In genomic region chr19:47404334-47405196, GRCh38 we compare ENCODE assay signal across 27 cellular contexts. TPM values are rescaled to one million over a fixed set of nuclear protein-coding genes. Genes with fewer than 3 reads are reported as not detected.
"Had no signal": no experiment of that assay in that cellular context is flagged by ENCODE, and none has a peak within 500 bp of the region (broad histone marks: within the 10 kb centered on the region; RNA-seq: fewer than 3 reads in every experiment).

No MANE protein-coding gene starts in this region.

- H3K4me3 ChIP-seq: body of pancreas had no signal

- H3K9me3 ChIP-seq: body of pancreas had no signal

- H3K4me1 ChIP-seq: body of pancreas had no signal

- DNase-seq: activated B cell treated with CpG ODN at 0.5 μM for 24 hours; activated CD4-positive, alpha-beta T cell treated with anti-CD3 and anti-CD28 coated beads for 1 hour; activated CD4-positive, alpha-beta T cell treated with anti-CD3 and anti-CD28 coated beads, Interleukin-2, amount 10 ng/mL, durations not matched to agents 24 days and 14 days; activated CD4-positive, alpha-beta T cell treated with anti-CD3 and anti-CD28 coated beads, Interleukin-2, amount 50 U/mL, for 48 hours; activated CD8-positive, alpha-beta memory T cell treated with anti-CD3 and anti-CD28 coated beads, Interleukin-2, amount 10 ng/mL, durations not matched to agents 7 days and 5 days; activated effector memory CD4-positive, alpha-beta T cell treated with Interleukin-2 at 50 U/mL for 16 hours; activated naive CD4-positive, alpha-beta T cell; activated T-cell treated with anti-CD3 and anti-CD28 coated beads, Interleukin-2, amount 50 U/mL, for 24 hours; aorta; body of pancreas; MM.1S; NCI-H1105 treated with DMSO at 0.1 percent for 48 hours; NCI-H1436 treated with DMSO at 0.1 percent for 48 hours; NCI-H187 treated with DMSO at 0.1 percent for 48 hours; NCI-H2171; NCI-H2227 treated with DMSO at 0.1 percent for 48 hours; NCI-H446 treated with DMSO at 0.1 percent for 48 hours; NCI-H524 treated with DMSO at 0.1 percent for 48 hours; NCI-H748 treated with DMSO at 0.1 percent for 48 hours; SIG-M5; T-helper 2 cell; T1000 had no signal

- H3K4me3 Mint-ChIP-seq: activated B cell treated with CpG ODN at 0.5 μM for 24 hours; activated CD4-positive, alpha-beta T cell treated with anti-CD3 and anti-CD28 coated beads, Interleukin-2, amount 10 ng/mL, durations not matched to agents 24 days and 14 days; activated CD8-positive, alpha-beta memory T cell treated with anti-CD3 and anti-CD28 coated beads, Interleukin-2, amount 10 ng/mL, durations not matched to agents 7 days and 5 days; activated naive CD4-positive, alpha-beta T cell treated with anti-CD3 and anti-CD28 coated beads, Interleukin-2, amount 50 U/mL, for 24 hours; activated T-cell treated with anti-CD3 and anti-CD28 coated beads, Interleukin-2, amount 50 U/mL, for 24 hours; activated T-helper 1 cell treated with anti-CD3 and anti-CD28 coated beads, Interleukin-12 subunit alpha, Interleukin-12 subunit beta, Interleukin-2, Interleukin-4 antibody, amounts not matched to agents 30 ng/mL and 10 ng/mL and 1 ng/mL, durations not matched to agents 14 hours and 24 hours and 36 hours; central memory CD8-positive, alpha-beta T cell had no signal

- ATAC-seq: activated CD8-positive, alpha-beta memory T cell treated with anti-CD3 and anti-CD28 coated beads, Interleukin-2, amount 10 ng/mL, durations not matched to agents 7 days and 5 days; body of pancreas had no signal

- H3K9me3 Mint-ChIP-seq: activated B cell treated with CpG ODN at 0.5 μM for 24 hours; activated naive CD4-positive, alpha-beta T cell treated with anti-CD3 and anti-CD28 coated beads, Interleukin-2, amount 50 U/mL, for 24 hours; activated T-cell treated with anti-CD3 and anti-CD28 coated beads, Interleukin-2, amount 50 U/mL, for 24 hours; activated T-helper 1 cell treated with anti-CD3 and anti-CD28 coated beads, Interleukin-12 subunit alpha, Interleukin-12 subunit beta, Interleukin-2, Interleukin-4 antibody, amounts not matched to agents 30 ng/mL and 10 ng/mL and 1 ng/mL, durations not matched to agents 14 hours and 24 hours and 36 hours; central memory CD8-positive, alpha-beta T cell had no signal

- FAIRE-seq: bronchial epithelial cell, TTC549 had no signal

- H3K27me3 ChIP-seq: body of pancreas had no signal

- H3K4me1 Mint-ChIP-seq: activated B cell treated with CpG ODN at 0.5 μM for 24 hours; activated CD4-positive, alpha-beta T cell treated with anti-CD3 and anti-CD28 coated beads, Interleukin-2, amount 10 ng/mL, durations not matched to agents 24 days and 14 days; activated CD8-positive, alpha-beta memory T cell treated with anti-CD3 and anti-CD28 coated beads, Interleukin-2, amount 10 ng/mL, durations not matched to agents 7 days and 5 days; activated naive CD4-positive, alpha-beta T cell treated with anti-CD3 and anti-CD28 coated beads, Interleukin-2, amount 50 U/mL, for 24 hours; central memory CD8-positive, alpha-beta T cell had no signal

- H3K27ac ChIP-seq: body of pancreas had no signal

- H3K27ac Mint-ChIP-seq: activated B cell treated with CpG ODN at 0.5 μM for 24 hours; activated CD4-positive, alpha-beta T cell treated with anti-CD3 and anti-CD28 coated beads, Interleukin-2, amount 10 ng/mL, durations not matched to agents 24 days and 14 days; activated CD8-positive, alpha-beta memory T cell treated with anti-CD3 and anti-CD28 coated beads, Interleukin-2, amount 10 ng/mL, durations not matched to agents 7 days and 5 days; activated naive CD4-positive, alpha-beta T cell treated with anti-CD3 and anti-CD28 coated beads, Interleukin-2, amount 50 U/mL, for 24 hours; activated T-cell treated with anti-CD3 and anti-CD28 coated beads, Interleukin-2, amount 50 U/mL, for 24 hours; activated T-helper 1 cell treated with anti-CD3 and anti-CD28 coated beads, Interleukin-12 subunit alpha, Interleukin-12 subunit beta, Interleukin-2, Interleukin-4 antibody, amounts not matched to agents 30 ng/mL and 10 ng/mL and 1 ng/mL, durations not matched to agents 14 hours and 24 hours and 36 hours had no signal

RNA-seq across cellular contexts. Expression of gene MEIS3, which starts 14.8 kb away (rescaled TPM):
- total RNA-seq: activated B cell treated with CpG ODN at 0.5 μM for 24 hours; activated CD4-positive, alpha-beta T cell treated with anti-CD3 and anti-CD28 coated beads, Interleukin-2, amount 10 ng/mL, durations not matched to agents 24 days and 14 days; activated CD8-positive, alpha-beta memory T cell treated with anti-CD3 and anti-CD28 coated beads, Interleukin-2, amount 10 ng/mL, durations not matched to agents 7 days and 5 days; activated T-helper 1 cell treated with anti-CD3 and anti-CD28 coated beads, Interleukin-12 subunit alpha, Interleukin-12 subunit beta, Interleukin-2, Interleukin-4 antibody, amounts not matched to agents 30 ng/mL and 10 ng/mL and 1 ng/mL, durations not matched to agents 14 hours and 24 hours and 36 hours had no signal
